ENCODE assay signal across 1 cellular context in genomic region chr17:8079291-8080207, GRCh38.
TF ChIP-seq lines count a peak whose summit lies in the region.

No MANE protein-coding gene starts in this region.

TF ChIP-seq in HepG2, 621 proteins besides CTCF, POLR2A, EP300 and RAD21 (continued from another document):
- TF ChIP-seq ZNF441 (CRISPR knock-in tag; IDR thresholded peaks at IDR 0.05; ENCODE audit: borderline replicate concordance) (no peak), PATZ1 (CRISPR knock-in tag; IDR thresholded peaks at IDR 0.05) (peak; percentile 66), ZNF407 (CRISPR knock-in tag; IDR thresholded peaks at IDR 0.05; ENCODE audit: not compliant biosample characterization) (no peak), JARID2 (CRISPR knock-in tag; IDR thresholded peaks at IDR 0.05; ENCODE audit: insufficient replicate concordance) (no peak), PCBP1 (IDR thresholded peaks at IDR 0.05; ENCODE audit: borderline replicate concordance, low read depth, low read length) (0 out of 2 replicates have a peak, but pooled peaks have one; percentile 58), ATF7-NPFF (CRISPR knock-in tag; IDR thresholded peaks at IDR 0.05; ENCODE audit: low read depth) (no peak), ZFY (CRISPR knock-in tag; IDR thresholded peaks at IDR 0.05) (peak; percentile 48), ZBTB14 (CRISPR knock-in tag; IDR thresholded peaks at IDR 0.05) (peak; percentile 58; the same call in 1 of the 2 replicates), ZNF816 (CRISPR knock-in tag; IDR thresholded peaks at IDR 0.05; ENCODE audit: borderline replicate concordance) (no peak), SMAD3 (CRISPR knock-in tag; IDR thresholded peaks at IDR 0.05) (no peak), MAZ (IDR thresholded peaks at IDR 0.05; ENCODE audit: borderline replicate concordance, low read depth, low read length) (no peak), MAZ (CRISPR knock-in tag; IDR thresholded peaks at IDR 0.05; ENCODE audit: low read depth) (peak; percentile 70), ZNF496 (CRISPR knock-in tag; IDR thresholded peaks at IDR 0.05; ENCODE audit: insufficient replicate concordance) (no peak), ZNF138 (CRISPR knock-in tag; IDR thresholded peaks at IDR 0.05; ENCODE audit: low read depth) (peak; percentile 45; the same call in 1 of the 2 replicates), SRSF1 (optimal IDR thresholded peaks at IDR 0.05; ENCODE audit: low read depth, low read length) (no peak), BCL6 (CRISPR knock-in tag; IDR thresholded peaks at IDR 0.05) (0 out of 2 replicates have a peak, but pooled peaks have one; percentile 14), ZNF18 (CRISPR knock-in tag; IDR thresholded peaks at IDR 0.05; ENCODE audit: insufficient replicate concordance) (peak; percentile 18), ZNF589 (CRISPR knock-in tag; conservative IDR thresholded peaks at IDR 0.05) (peak; percentile 57; the same call in 1 of the 2 replicates), ZNF788 (CRISPR knock-in tag; IDR thresholded peaks at IDR 0.05; ENCODE audit: borderline replicate concordance) (peak; percentile 52; the same call in 1 of the 2 replicates), AKAP8 (CRISPR knock-in tag; IDR thresholded peaks at IDR 0.05) (no peak), ZNF543 (CRISPR knock-in tag; IDR thresholded peaks at IDR 0.05) (0 out of 2 replicates have a peak, but pooled peaks have one; percentile 35), ETV5 (CRISPR knock-in tag; IDR thresholded peaks at IDR 0.05; ENCODE audit: borderline replicate concordance) (peak; percentile 94)
- TF ChIP-seq, protein P1, sequence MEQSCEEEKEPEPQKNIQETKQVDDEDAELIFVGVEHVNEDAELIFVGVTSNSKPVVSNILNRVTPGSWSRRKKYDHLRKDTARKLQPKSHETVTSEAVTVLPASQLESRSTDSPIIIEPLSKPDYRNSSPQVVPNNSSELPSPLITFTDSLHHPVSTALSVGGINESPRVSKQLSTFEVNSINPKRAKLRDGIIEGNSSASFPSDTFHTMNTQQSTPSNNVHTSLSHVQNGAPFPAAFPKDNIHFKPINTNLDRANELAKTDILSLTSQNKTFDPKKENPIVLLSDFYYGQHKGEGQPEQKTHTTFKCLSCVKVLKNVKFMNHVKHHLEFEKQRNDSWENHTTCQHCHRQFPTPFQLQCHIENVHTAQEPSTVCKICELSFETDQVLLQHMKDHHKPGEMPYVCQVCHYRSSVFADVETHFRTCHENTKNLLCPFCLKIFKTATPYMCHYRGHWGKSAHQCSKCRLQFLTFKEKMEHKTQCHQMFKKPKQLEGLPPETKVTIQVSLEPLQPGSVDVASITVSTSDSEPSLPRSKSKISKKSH (CRISPR knock-in tag; IDR thresholded peaks at IDR 0.05; ENCODE audit: borderline replicate concordance), result 0 out of 2 replicates have a peak, but pooled peaks have one; percentile 15
- TF ChIP-seq, protein P2, sequence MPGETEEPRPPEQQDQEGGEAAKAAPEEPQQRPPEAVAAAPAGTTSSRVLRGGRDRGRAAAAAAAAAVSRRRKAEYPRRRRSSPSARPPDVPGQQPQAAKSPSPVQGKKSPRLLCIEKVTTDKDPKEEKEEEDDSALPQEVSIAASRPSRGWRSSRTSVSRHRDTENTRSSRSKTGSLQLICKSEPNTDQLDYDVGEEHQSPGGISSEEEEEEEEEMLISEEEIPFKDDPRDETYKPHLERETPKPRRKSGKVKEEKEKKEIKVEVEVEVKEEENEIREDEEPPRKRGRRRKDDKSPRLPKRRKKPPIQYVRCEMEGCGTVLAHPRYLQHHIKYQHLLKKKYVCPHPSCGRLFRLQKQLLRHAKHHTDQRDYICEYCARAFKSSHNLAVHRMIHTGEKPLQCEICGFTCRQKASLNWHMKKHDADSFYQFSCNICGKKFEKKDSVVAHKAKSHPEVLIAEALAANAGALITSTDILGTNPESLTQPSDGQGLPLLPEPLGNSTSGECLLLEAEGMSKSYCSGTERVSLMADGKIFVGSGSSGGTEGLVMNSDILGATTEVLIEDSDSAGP (CRISPR knock-in tag; IDR thresholded peaks at IDR 0.05; ENCODE audit: borderline replicate concordance), result peak; percentile 24
